In the genomic region with DNA sequence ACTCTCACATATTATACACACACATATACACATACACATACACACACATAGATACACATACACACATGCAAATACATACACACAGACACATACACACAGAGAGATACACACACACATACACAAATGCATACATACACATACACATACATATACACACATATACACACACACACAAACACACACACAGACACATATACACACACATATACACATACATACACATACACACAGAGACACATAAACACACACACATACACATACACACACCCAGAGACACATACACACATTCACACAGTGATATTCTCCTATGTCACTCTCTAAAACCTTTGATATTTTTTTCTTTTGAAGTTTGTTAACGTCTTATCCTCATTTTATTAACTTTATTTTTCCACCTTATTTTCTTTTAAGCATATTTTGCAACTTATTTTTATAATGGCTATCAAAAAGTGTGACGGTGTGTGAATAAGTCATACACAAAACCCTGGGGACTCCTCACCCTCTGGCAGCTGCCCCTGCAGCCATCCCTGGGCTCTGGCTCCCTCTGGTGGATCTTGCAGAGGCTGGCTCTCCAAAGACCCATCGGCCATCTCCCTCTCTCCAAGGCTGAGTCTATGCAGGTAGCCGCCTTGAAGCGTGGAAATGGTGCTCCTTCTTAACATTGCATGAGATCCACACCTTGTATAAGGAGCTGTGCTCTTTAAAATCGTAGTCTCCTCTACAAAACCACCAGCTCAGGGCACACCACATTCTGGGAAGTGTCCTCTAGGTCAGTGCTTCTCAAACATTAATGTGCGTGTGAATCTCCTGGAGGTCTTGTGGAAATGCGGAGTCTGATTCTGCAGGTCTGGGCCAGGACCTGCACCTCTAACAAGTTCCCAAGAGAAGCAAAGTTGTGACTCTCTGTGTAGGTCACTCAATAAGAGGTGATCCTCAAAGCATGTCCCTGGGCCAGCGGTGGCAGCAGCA, we compare ENCODE assay signal across 9 cellular contexts. TPM values are rescaled to one million over a fixed set of nuclear protein-coding genes. Genes with fewer than 3 reads are reported as not detected.
A peak's percentile ranks its signal among the peaks of the same experiment; 100 is the strongest.
DNase-seq lines count a peak whose midpoint lies in the region; ATAC-seq and TF ChIP-seq lines count a peak whose summit lies in the region.
"Had no signal": no experiment of that assay in that cellular context is flagged by ENCODE, and none has a peak within 500 bp of the region (broad histone marks: within the 10 kb centered on the region; RNA-seq: fewer than 3 reads in every experiment).

No MANE protein-coding gene starts in this region.

- CTCF ChIA-PET in HCT116 (lab: Charles Lee) = interaction anchor here (0.6 to 1.8 kb wide), 4 partner anchors 10 to 424 kb away, joined by 3 to 21 read pairs (median 10); no protein-coding TSS in a partner anchor

- no peaks in the 10 kb centered on the region for H3K27me3 ChIP-seq in DND-41 (ENCODE audit: insufficient read depth, low read length, poor library complexity)
- peaks cover 17% of the 10 kb centered on the region for H3K27me3 ChIP-seq in HCT116 (ENCODE audit: insufficient read depth, low read length)

- H3K9ac ChIP-seq in DND-41 (ENCODE audit: low read depth, low read length) (no peak overlapping the region), HCT116 (ENCODE audit: low read length) (no peak overlapping the region)

- no TSS peak for BruUV-seq in HCT116 (replicated peaks; lab: Mats Ljungman, UMichigan)

- H3K9me3 Mint-ChIP-seq in effector memory CD8-positive, alpha-beta T cell = no peaks in the 10 kb centered on the region
- H3K9me3 Mint-ChIP-seq in mesothelial cell of epicardium = no peaks in the 10 kb centered on the region
- H3K9me3 Mint-ChIP-seq: activated naive CD4-positive, alpha-beta T cell treated with anti-CD3 and anti-CD28 coated beads, Interleukin-2, amount 50 U/mL, for 24 hours had no signal

- intact Hi-C loops in HCT116 (cut with micrococcal nuclease) = loop anchor here (1.0 to 10.0 kb wide), 10 partner anchors 55 to 1759 kb away; no protein-coding TSS in a partner anchor

- H3K27me3 Mint-ChIP-seq in effector memory CD8-positive, alpha-beta T cell = peaks cover 10 to 11% of the 10 kb centered on the region in 2 donors
- peaks cover 13% of the 10 kb centered on the region for H3K27me3 Mint-ChIP-seq in mesothelial cell of epicardium (ENCODE audit: low read depth)

- peak; percentile 80 for ATAC-seq in DND-41 (ENCODE audit: insufficient read depth, low read depth)
- ATAC-seq in HCT116 = peak; percentile 99
- ATAC-seq in effector memory CD8-positive, alpha-beta T cell (replicated peaks) = peak; percentile 51
- no peak for ATAC-seq in GM18519 (IDR thresholded peaks at IDR 0.05; ENCODE audit: low FRiP score, unreplicated experiment)

- POLR2A ChIA-PET in HCT116 (lab: Charles Lee) = no interaction called here

- H2AFZ ChIP-seq in DND-41 (ENCODE audit: low read depth, low read length) (no peak overlapping the region), HCT116 (ENCODE audit: low read depth, low read length, poor library complexity, severe bottlenecking) (no peak overlapping the region)

- H3K36me3 ChIP-seq in DND-41 (ENCODE audit: insufficient read depth, low read length) (no peaks in the 10 kb centered on the region), HCT116 (ENCODE audit: control insufficient read depth in 1 of 2, insufficient read depth in 2 of 2, low read length in 2 of 2) (no peaks in the 10 kb centered on the region)

- no peaks in the 10 kb centered on the region for H3K4me1 Mint-ChIP-seq in effector memory CD8-positive, alpha-beta T cell (ENCODE audit: low read depth in 2 of 2)
- H3K4me1 Mint-ChIP-seq in mesothelial cell of epicardium = no peaks in the 10 kb centered on the region
- H3K4me1 Mint-ChIP-seq: activated naive CD4-positive, alpha-beta T cell treated with anti-CD3 and anti-CD28 coated beads, Interleukin-2, amount 50 U/mL, for 24 hours had no signal

- RAD21 ChIA-PET in HCT116 (lab: Charles Lee; ENCODE audit: low non-redundant PET in 1 of 2, low total read pairs in 2 of 2, uncharacterized antibody in 2 of 2, unreplicated experiment in 2 of 2) = no interaction called here

- H3K27ac Mint-ChIP-seq in effector memory CD8-positive, alpha-beta T cell = no peak overlapping the region
- H3K27ac Mint-ChIP-seq in mesothelial cell of epicardium = no peak overlapping the region
- H3K27ac Mint-ChIP-seq: activated naive CD4-positive, alpha-beta T cell treated with anti-CD3 and anti-CD28 coated beads, Interleukin-2, amount 50 U/mL, for 24 hours had no signal

- no peak overlapping the region for H3K4me3 ChIP-seq in DND-41 (ENCODE audit: low read depth in 1 of 2, low read length in 2 of 2)
- no peak overlapping the region for H3K4me3 ChIP-seq in HCT116 (replicated peaks in 1 of 2; ENCODE audit: low read depth in 1 of 2, low read length in 2 of 2)

- DNase-seq in DND-41 = peak; percentile 64
- DNase-seq in HCT116 (ENCODE audit: low read depth, low spot score) = peak; percentile 47
- DNase-seq in NCI-H2227 treated with DMSO at 0.1 percent for 48 hours (lab: John Stamatoyannopoulos, UW) = peak; percentile 4
- peak; percentile 26 to 34 for DNase-seq in activated CD4-positive, alpha-beta T cell treated with anti-CD3 and anti-CD28 coated beads, Interleukin-2, amount 50 U/mL, for 4 hours
- peak; percentile 21 to 32 (median 26) for DNase-seq in effector memory CD8-positive, alpha-beta T cell
- DNase-seq in mesothelial cell of epicardium (ENCODE audit: low spot score in 2 of 2, unreplicated experiment in 2 of 2) = peak; percentile 48 to 76
- peak; percentile 75 for DNase-seq in stimulated activated CD8-positive, alpha-beta memory T cell treated with anti-CD3 and anti-CD28 coated beads, Interleukin-4, amount 100 ng/mL, for 48 hours

- H4K20me1 ChIP-seq in DND-41 (ENCODE audit: insufficient read depth, low read length) (no peaks in the 10 kb centered on the region), HCT116 (ENCODE audit: insufficient read depth) (no peaks in the 10 kb centered on the region)

- peak; percentile 99 for TF ChIP-seq RAD21 in HCT116 (IDR thresholded peaks at IDR 0.05; ENCODE audit: low read depth)

- no peak for TF ChIP-seq POLR2A in HCT116 (IDR thresholded peaks at IDR 0.05; ENCODE audit: borderline replicate concordance, extremely low read depth, insufficient read depth, insufficient read length)

- no peaks in the 10 kb centered on the region for H3K4me1 ChIP-seq in DND-41 (ENCODE audit: insufficient read depth, low read length)
- H3K4me1 ChIP-seq in HCT116 (ENCODE audit: control insufficient read depth in 1 of 2, insufficient read depth in 2 of 2, low read length in 2 of 2) = no peaks in the 10 kb centered on the region

- H3K9me2 ChIP-seq in HCT116 (ENCODE audit: insufficient read depth) = no peaks in the 10 kb centered on the region

- H3K9me3 ChIP-seq in DND-41 (ENCODE audit: insufficient read depth, low read length, severe bottlenecking) (no peaks in the 10 kb centered on the region), HCT116 (ENCODE audit: control insufficient read depth in 1 of 2, insufficient read depth in 1 of 2, low read depth in 1 of 2, low read length in 2 of 2) (no peaks in the 10 kb centered on the region)

- H3K79me2 ChIP-seq in DND-41 (ENCODE audit: insufficient read depth, low read length) (no peaks in the 10 kb centered on the region), HCT116 (ENCODE audit: insufficient read depth, low read length) (no peaks in the 10 kb centered on the region)

- H3K27ac ChIP-seq in DND-41 (ENCODE audit: low read length) (no peak overlapping the region), HCT116 (ENCODE audit: low read depth, low read length) (no peak overlapping the region)

- no peaks in the 10 kb centered on the region for H3K36me3 Mint-ChIP-seq in effector memory CD8-positive, alpha-beta T cell (ENCODE audit: insufficient read depth)
- H3K36me3 Mint-ChIP-seq in mesothelial cell of epicardium = no peaks in the 10 kb centered on the region
- H3K36me3 Mint-ChIP-seq: activated naive CD4-positive, alpha-beta T cell treated with anti-CD3 and anti-CD28 coated beads, Interleukin-2, amount 50 U/mL, for 24 hours had no signal

- TF ChIP-seq CTCF in DND-41 (IDR thresholded peaks at IDR 0.05; ENCODE audit: borderline replicate concordance, extremely low read depth, low read length, poor library complexity, severe bottlenecking) (peak; percentile 81), HCT116 (IDR thresholded peaks at IDR 0.05 in 2 of 3, conservative IDR thresholded peaks at IDR 0.05 in 1 of 3; ENCODE audit: borderline replicate concordance in 1 of 3, insufficient read depth in 1 of 3, low read depth in 2 of 3, low read length in 2 of 3) (peak; percentile 92 to 99 (median 99)), mesothelial cell of epicardium (IDR thresholded peaks at IDR 0.05; ENCODE audit: unreplicated experiment) (peak; percentile 55)

- H3K4me3 Mint-ChIP-seq in effector memory CD8-positive, alpha-beta T cell = no peak overlapping the region
- no peak overlapping the region for H3K4me3 Mint-ChIP-seq in mesothelial cell of epicardium
- H3K4me3 Mint-ChIP-seq: activated naive CD4-positive, alpha-beta T cell treated with anti-CD3 and anti-CD28 coated beads, Interleukin-2, amount 50 U/mL, for 24 hours had no signal

- H3K4me2 ChIP-seq in DND-41 (ENCODE audit: insufficient read depth, low read length) = no peak overlapping the region
- H3K4me2 ChIP-seq in HCT116 (ENCODE audit: low read length) = no peak overlapping the region

TF ChIP-seq in HCT116, 20 proteins besides CTCF, POLR2A, EP300 and RAD21:
- TF ChIP-seq, protein P1, sequence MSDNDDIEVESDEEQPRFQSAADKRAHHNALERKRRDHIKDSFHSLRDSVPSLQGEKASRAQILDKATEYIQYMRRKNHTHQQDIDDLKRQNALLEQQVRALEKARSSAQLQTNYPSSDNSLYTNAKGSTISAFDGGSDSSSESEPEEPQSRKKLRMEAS (IDR thresholded peaks at IDR 0.05) = no peak
- TF ChIP-seq JUND (IDR thresholded peaks at IDR 0.05) = no peak
- peak; percentile 77 for TF ChIP-seq YY1 (IDR thresholded peaks at IDR 0.05; ENCODE audit: extremely low read depth, insufficient replicate concordance, low read depth, low read length)
- no peak for TF ChIP-seq ZFX (IDR thresholded peaks at IDR 0.05)

RNA-seq across cellular contexts. Expression of a gene that starts 4.1 kb away (rescaled TPM):
- not detected for total RNA-seq in HCT116 (2021; ENCODE audit: unreplicated experiment)
- not detected in 2 replicates for polyA plus RNA-seq in HCT116 (2012)
- total RNA-seq in mesothelial cell of epicardium = not detected in 3 replicates

Comparison
In these comparisons a context has a peak if more than half of its experiments do, and no peak if none do; other contexts are left out.
1. DNase-seq: peak in every context shown above with its lines; median percentile 75 in stimulated activated CD8-positive, alpha-beta memory T cell treated with anti-CD3 and anti-CD28 coated beads, Interleukin-4, amount 100 ng/mL, for 48 hours; 64 in DND-41; 62 in mesothelial cell of epicardium; 47 in HCT116; 30 in activated CD4-positive, alpha-beta T cell treated with anti-CD3 and anti-CD28 coated beads, Interleukin-2, amount 50 U/mL, for 4 hours; 26 in effector memory CD8-positive, alpha-beta T cell; 4 in NCI-H2227 treated with DMSO at 0.1 percent for 48 hours.